1 cellular context compared by ENCODE assay signal in the genomic region with DNA sequence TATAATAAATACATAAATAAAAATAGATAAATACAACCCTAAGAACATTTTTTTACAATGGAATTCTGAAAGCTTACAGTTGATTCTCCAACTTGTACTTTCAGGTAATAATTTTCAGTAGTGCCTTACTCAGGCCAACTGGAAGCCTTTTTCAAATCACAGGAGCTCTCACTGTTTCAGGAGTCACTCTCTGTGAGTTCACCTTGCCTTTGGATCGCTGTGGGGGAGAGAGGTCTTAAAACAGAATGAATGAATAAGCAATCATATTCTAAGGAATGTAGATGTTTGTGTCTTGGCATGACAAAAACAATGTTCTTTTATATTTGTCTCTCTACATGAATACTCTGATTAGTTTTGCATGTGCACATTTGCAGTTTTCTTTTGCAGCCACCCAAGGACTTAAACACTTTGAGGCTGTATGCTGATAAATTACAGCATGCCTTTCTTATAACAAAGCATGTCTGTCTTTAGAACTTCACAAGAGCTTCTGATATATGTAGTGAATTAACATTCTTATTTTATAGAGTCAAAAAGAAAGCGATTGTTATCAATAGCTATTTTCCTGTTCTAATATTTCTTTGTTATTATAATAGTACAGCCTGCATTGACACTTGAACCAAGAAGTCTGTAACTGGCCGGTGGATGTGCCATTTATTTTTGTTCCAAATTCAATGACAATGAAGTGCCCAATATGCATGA.
TF ChIP-seq lines count a peak whose summit lies in the region.

No MANE protein-coding gene starts in this region.

TF ChIP-seq in GM23338, 12 proteins besides CTCF, POLR2A, EP300 and RAD21 (continued from another document):
- TF ChIP-seq, protein P1, sequence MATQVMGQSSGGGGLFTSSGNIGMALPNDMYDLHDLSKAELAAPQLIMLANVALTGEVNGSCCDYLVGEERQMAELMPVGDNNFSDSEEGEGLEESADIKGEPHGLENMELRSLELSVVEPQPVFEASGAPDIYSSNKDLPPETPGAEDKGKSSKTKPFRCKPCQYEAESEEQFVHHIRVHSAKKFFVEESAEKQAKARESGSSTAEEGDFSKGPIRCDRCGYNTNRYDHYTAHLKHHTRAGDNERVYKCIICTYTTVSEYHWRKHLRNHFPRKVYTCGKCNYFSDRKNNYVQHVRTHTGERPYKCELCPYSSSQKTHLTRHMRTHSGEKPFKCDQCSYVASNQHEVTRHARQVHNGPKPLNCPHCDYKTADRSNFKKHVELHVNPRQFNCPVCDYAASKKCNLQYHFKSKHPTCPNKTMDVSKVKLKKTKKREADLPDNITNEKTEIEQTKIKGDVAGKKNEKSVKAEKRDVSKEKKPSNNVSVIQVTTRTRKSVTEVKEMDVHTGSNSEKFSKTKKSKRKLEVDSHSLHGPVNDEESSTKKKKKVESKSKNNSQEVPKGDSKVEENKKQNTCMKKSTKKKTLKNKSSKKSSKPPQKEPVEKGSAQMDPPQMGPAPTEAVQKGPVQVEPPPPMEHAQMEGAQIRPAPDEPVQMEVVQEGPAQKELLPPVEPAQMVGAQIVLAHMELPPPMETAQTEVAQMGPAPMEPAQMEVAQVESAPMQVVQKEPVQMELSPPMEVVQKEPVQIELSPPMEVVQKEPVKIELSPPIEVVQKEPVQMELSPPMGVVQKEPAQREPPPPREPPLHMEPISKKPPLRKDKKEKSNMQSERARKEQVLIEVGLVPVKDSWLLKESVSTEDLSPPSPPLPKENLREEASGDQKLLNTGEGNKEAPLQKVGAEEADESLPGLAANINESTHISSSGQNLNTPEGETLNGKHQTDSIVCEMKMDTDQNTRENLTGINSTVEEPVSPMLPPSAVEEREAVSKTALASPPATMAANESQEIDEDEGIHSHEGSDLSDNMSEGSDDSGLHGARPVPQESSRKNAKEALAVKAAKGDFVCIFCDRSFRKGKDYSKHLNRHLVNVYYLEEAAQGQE (IDR thresholded peaks at IDR 0.05; ENCODE audit: unreplicated experiment) = no peak
- TF ChIP-seq, protein P2, sequence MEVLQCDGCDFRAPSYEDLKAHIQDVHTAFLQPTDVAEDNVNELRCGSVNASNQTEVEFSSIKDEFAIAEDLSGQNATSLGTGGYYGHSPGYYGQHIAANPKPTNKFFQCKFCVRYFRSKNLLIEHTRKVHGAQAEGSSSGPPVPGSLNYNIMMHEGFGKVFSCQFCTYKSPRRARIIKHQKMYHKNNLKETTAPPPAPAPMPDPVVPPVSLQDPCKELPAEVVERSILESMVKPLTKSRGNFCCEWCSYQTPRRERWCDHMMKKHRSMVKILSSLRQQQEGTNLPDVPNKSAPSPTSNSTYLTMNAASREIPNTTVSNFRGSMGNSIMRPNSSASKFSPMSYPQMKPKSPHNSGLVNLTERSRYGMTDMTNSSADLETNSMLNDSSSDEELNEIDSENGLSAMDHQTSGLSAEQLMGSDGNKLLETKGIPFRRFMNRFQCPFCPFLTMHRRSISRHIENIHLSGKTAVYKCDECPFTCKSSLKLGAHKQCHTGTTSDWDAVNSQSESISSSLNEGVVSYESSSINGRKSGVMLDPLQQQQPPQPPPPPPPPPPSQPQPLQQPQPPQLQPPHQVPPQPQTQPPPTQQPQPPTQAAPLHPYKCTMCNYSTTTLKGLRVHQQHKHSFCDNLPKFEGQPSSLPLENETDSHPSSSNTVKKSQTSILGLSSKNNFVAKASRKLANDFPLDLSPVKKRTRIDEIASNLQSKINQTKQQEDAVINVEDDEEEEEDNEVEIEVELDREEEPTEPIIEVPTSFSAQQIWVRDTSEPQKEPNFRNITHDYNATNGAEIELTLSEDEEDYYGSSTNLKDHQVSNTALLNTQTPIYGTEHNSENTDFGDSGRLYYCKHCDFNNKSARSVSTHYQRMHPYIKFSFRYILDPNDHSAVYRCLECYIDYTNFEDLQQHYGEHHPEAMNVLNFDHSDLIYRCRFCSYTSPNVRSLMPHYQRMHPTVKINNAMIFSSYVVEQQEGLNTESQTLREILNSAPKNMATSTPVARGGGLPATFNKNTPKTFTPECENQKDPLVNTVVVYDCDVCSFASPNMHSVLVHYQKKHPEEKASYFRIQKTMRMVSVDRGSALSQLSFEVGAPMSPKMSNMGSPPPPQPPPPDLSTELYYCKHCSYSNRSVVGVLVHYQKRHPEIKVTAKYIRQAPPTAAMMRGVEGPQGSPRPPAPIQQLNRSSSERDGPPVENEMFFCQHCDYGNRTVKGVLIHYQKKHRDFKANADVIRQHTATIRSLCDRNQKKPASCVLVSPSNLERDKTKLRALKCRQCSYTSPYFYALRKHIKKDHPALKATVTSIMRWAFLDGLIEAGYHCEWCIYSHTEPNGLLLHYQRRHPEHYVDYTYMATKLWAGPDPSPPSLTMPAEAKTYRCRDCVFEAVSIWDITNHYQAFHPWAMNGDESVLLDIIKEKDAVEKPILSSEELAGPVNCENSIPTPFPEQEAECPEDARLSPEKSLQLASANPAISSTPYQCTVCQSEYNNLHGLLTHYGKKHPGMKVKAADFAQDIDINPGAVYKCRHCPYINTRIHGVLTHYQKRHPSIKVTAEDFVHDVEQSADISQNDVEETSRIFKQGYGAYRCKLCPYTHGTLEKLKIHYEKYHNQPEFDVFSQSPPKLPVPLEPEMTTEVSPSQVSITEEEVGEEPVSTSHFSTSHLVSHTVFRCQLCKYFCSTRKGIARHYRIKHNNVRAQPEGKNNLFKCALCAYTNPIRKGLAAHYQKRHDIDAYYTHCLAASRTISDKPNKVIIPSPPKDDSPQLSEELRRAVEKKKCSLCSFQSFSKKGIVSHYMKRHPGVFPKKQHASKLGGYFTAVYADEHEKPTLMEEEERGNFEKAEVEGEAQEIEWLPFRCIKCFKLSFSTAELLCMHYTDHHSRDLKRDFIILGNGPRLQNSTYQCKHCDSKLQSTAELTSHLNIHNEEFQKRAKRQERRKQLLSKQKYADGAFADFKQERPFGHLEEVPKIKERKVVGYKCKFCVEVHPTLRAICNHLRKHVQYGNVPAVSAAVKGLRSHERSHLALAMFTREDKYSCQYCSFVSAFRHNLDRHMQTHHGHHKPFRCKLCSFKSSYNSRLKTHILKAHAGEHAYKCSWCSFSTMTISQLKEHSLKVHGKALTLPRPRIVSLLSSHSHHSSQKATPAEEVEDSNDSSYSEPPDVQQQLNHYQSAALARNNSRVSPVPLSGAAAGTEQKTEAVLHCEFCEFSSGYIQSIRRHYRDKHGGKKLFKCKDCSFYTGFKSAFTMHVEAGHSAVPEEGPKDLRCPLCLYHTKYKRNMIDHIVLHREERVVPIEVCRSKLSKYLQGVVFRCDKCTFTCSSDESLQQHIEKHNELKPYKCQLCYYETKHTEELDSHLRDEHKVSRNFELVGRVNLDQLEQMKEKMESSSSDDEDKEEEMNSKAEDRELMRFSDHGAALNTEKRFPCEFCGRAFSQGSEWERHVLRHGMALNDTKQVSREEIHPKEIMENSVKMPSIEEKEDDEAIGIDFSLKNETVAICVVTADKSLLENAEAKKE (CRISPR knock-in tag; IDR thresholded peaks at IDR 0.05) = no peak
- no peak for TF ChIP-seq NANOG (IDR thresholded peaks at IDR 0.05; ENCODE audit: borderline replicate concordance)
